Comparison of ENCODE assay signal across 23 cellular contexts in the genomic region with DNA sequence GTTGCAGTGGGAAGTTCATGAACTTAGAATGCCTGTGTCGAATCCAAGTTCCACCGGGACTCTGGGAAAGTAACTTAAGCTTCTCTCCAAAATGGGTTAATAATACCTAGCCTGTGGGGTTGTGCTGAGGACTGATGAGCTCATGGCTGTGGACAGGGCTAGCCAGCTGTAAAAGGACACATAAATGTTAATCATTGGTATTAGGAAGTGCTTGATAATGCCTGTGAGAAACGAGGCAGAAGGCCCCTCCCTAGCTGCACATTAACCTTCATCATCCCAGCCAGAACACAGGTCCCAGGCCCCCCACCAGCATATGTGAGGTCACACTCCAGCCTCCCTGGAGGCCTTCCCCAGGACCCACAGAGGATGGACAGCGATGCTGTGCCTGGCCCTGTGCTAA. TPM values are rescaled to one million over a fixed set of nuclear protein-coding genes. Genes with fewer than 3 reads are reported as not detected.
"Had no signal": no experiment of that assay in that cellular context is flagged by ENCODE, and none has a peak within 500 bp of the region (broad histone marks: within the 10 kb centered on the region; RNA-seq: fewer than 3 reads in every experiment).

No MANE protein-coding gene starts in this region.

- H3K27me3 Mint-ChIP-seq: activated CD4-positive, alpha-beta T cell treated with anti-CD3 and anti-CD28 coated beads, Interleukin-2, amount 10 ng/mL, durations not matched to agents 24 days and 14 days; activated CD8-positive, alpha-beta T cell treated with anti-CD3 and anti-CD28 coated beads for 36 hours; activated naive CD8-positive, alpha-beta T cell treated with anti-CD3 and anti-CD28 coated beads, Interleukin-2, amount 10 ng/mL, durations not matched to agents 7 days and 5 days had no signal

- H3K36me3 ChIP-seq: pancreas, spleen, thoracic aorta, upper lobe of left lung had no signal

- H3K36me3 Mint-ChIP-seq: activated naive CD8-positive, alpha-beta T cell treated with anti-CD3 and anti-CD28 coated beads, Interleukin-2, amount 10 ng/mL, durations not matched to agents 7 days and 5 days; stimulated activated memory B cell treated with anti-CD40 and anti-IgM and Interleukin-4, amounts not matched to agents 10 μg/mL and 1 μg/mL and 100 μg/mL, for 72 hours; T-cell had no signal

- H3K27me3 ChIP-seq: body of pancreas, pancreas, upper lobe of left lung had no signal

- H3K9me3 ChIP-seq: body of pancreas, pancreas, SK-N-SH, spleen, thoracic aorta, upper lobe of left lung had no signal

- H3K4me1 Mint-ChIP-seq: activated CD4-positive, alpha-beta T cell treated with anti-CD3 and anti-CD28 coated beads, Interleukin-2, amount 10 ng/mL, durations not matched to agents 24 days and 14 days; activated naive CD8-positive, alpha-beta T cell treated with anti-CD3 and anti-CD28 coated beads, Interleukin-2, amount 10 ng/mL, durations not matched to agents 7 days and 5 days; activated T-helper 17 cell treated with anti-CD3 and anti-CD28 coated beads, Interleukin-2, amount 50 U/mL, for 72 hours; naive thymus-derived CD4-positive, alpha-beta T cell; stimulated activated memory B cell treated with anti-CD40 and anti-IgM and Interleukin-4, amounts not matched to agents 10 μg/mL and 1 μg/mL and 100 μg/mL, for 72 hours; T-cell had no signal

- H3K27ac ChIP-seq: body of pancreas, pancreas, spleen, thoracic aorta, upper lobe of left lung had no signal

- H3K4me3 Mint-ChIP-seq: activated CD4-positive, alpha-beta T cell treated with anti-CD3 and anti-CD28 coated beads, Interleukin-2, amount 10 ng/mL, durations not matched to agents 24 days and 14 days; activated CD8-positive, alpha-beta T cell treated with anti-CD3 and anti-CD28 coated beads for 36 hours; activated naive CD8-positive, alpha-beta T cell treated with anti-CD3 and anti-CD28 coated beads, Interleukin-2, amount 10 ng/mL, durations not matched to agents 7 days and 5 days; activated T-helper 17 cell treated with anti-CD3 and anti-CD28 coated beads, Interleukin-2, amount 50 U/mL, for 72 hours; endodermal cell; naive thymus-derived CD4-positive, alpha-beta T cell; stimulated activated memory B cell treated with anti-CD40 and anti-IgM and Interleukin-4, amounts not matched to agents 10 μg/mL and 1 μg/mL and 100 μg/mL, for 72 hours; T-cell had no signal

- H3K27ac Mint-ChIP-seq: activated CD4-positive, alpha-beta T cell treated with anti-CD3 and anti-CD28 coated beads, Interleukin-2, amount 10 ng/mL, durations not matched to agents 24 days and 14 days; activated CD8-positive, alpha-beta T cell treated with anti-CD3 and anti-CD28 coated beads for 36 hours; activated naive CD8-positive, alpha-beta T cell treated with anti-CD3 and anti-CD28 coated beads, Interleukin-2, amount 10 ng/mL, durations not matched to agents 7 days and 5 days; activated T-helper 17 cell treated with anti-CD3 and anti-CD28 coated beads, Interleukin-2, amount 50 U/mL, for 72 hours; endodermal cell; naive thymus-derived CD4-positive, alpha-beta T cell; stimulated activated memory B cell treated with anti-CD40 and anti-IgM and Interleukin-4, amounts not matched to agents 10 μg/mL and 1 μg/mL and 100 μg/mL, for 72 hours; T-cell had no signal

- DNase-seq: activated CD4-positive, alpha-beta T cell treated with anti-CD3 and anti-CD28 coated beads, Interleukin-2, amount 10 ng/mL, durations not matched to agents 24 days and 14 days; activated CD8-positive, alpha-beta T cell treated with anti-CD3 and anti-CD28 coated beads for 36 hours; activated naive CD4-positive, alpha-beta T cell treated with Interleukin-2 at 50 U/mL for 16 hours; activated naive CD8-positive, alpha-beta T cell treated with anti-CD3 and anti-CD28 coated beads, Interleukin-2, amount 10 ng/mL, durations not matched to agents 7 days and 5 days; activated T-cell treated with anti-CD3 and anti-CD28 coated beads, Interleukin-2, amount 50 U/mL, for 1 hour; amygdala; body of pancreas; caudate nucleus; mesenchymal stem cell; naive thymus-derived CD4-positive, alpha-beta T cell; pancreas; SK-N-SH; spleen; stimulated activated CD4-positive, alpha-beta T cell treated with anti-CD3 and anti-CD28 coated beads, Interleukin-4, amount 100 ng/mL, for 4 hours; T-cell; upper lobe of left lung had no signal

- H3K4me1 ChIP-seq: body of pancreas, pancreas, spleen, upper lobe of left lung had no signal

- H3K9me3 Mint-ChIP-seq: activated CD4-positive, alpha-beta T cell treated with anti-CD3 and anti-CD28 coated beads, Interleukin-2, amount 10 ng/mL, durations not matched to agents 24 days and 14 days; activated CD8-positive, alpha-beta T cell treated with anti-CD3 and anti-CD28 coated beads for 36 hours; activated naive CD8-positive, alpha-beta T cell treated with anti-CD3 and anti-CD28 coated beads, Interleukin-2, amount 10 ng/mL, durations not matched to agents 7 days and 5 days; activated T-helper 17 cell treated with anti-CD3 and anti-CD28 coated beads, Interleukin-2, amount 50 U/mL, for 72 hours; naive thymus-derived CD4-positive, alpha-beta T cell; T-cell had no signal

- ATAC-seq: activated CD8-positive, alpha-beta T cell treated with anti-CD3 and anti-CD28 coated beads for 36 hours; activated T-helper 17 cell treated with anti-CD3 and anti-CD28 coated beads, Interleukin-2, amount 50 U/mL, for 72 hours; body of pancreas; naive thymus-derived CD4-positive, alpha-beta T cell; stimulated activated memory B cell treated with anti-CD40 and anti-IgM and Interleukin-4, amounts not matched to agents 10 μg/mL and 1 μg/mL and 100 μg/mL, for 72 hours; T-cell had no signal

- H3K4me3 ChIP-seq: body of pancreas, pancreas, spleen, thoracic aorta, upper lobe of left lung had no signal

- FAIRE-seq: islet of Langerhans, pancreas had no signal

RNA-seq across cellular contexts. Expression of gene GJB4, which starts 0.8 kb away (rescaled TPM):
- total RNA-seq: activated CD4-positive, alpha-beta T cell treated with anti-CD3 and anti-CD28 coated beads, Interleukin-2, amount 10 ng/mL, durations not matched to agents 24 days and 14 days; activated CD8-positive, alpha-beta T cell treated with anti-CD3 and anti-CD28 coated beads for 36 hours; activated naive CD8-positive, alpha-beta T cell treated with anti-CD3 and anti-CD28 coated beads, Interleukin-2, amount 10 ng/mL, durations not matched to agents 7 days and 5 days; activated T-helper 17 cell treated with anti-CD3 and anti-CD28 coated beads, Interleukin-2, amount 50 U/mL, for 72 hours; body of pancreas; dermis microvascular lymphatic vessel endothelial cell; liver; naive thymus-derived CD4-positive, alpha-beta T cell; spleen; T-cell; thoracic aorta; upper lobe of left lung had no signal

RNA-seq across cellular contexts. Expression of gene GJB5, which starts 3.9 kb away (rescaled TPM):
- total RNA-seq: activated CD4-positive, alpha-beta T cell treated with anti-CD3 and anti-CD28 coated beads, Interleukin-2, amount 10 ng/mL, durations not matched to agents 24 days and 14 days; activated CD8-positive, alpha-beta T cell treated with anti-CD3 and anti-CD28 coated beads for 36 hours; activated naive CD8-positive, alpha-beta T cell treated with anti-CD3 and anti-CD28 coated beads, Interleukin-2, amount 10 ng/mL, durations not matched to agents 7 days and 5 days; activated T-helper 17 cell treated with anti-CD3 and anti-CD28 coated beads, Interleukin-2, amount 50 U/mL, for 72 hours; body of pancreas; dermis microvascular lymphatic vessel endothelial cell; liver; naive thymus-derived CD4-positive, alpha-beta T cell; pancreas; spleen; T-cell; thoracic aorta had no signal

RNA-seq across cellular contexts. Expression of gene GJB3, which starts 22.3 kb away (rescaled TPM):
- total RNA-seq: activated CD4-positive, alpha-beta T cell treated with anti-CD3 and anti-CD28 coated beads, Interleukin-2, amount 10 ng/mL, durations not matched to agents 24 days and 14 days; activated CD8-positive, alpha-beta T cell treated with anti-CD3 and anti-CD28 coated beads for 36 hours; activated naive CD8-positive, alpha-beta T cell treated with anti-CD3 and anti-CD28 coated beads, Interleukin-2, amount 10 ng/mL, durations not matched to agents 7 days and 5 days; activated T-helper 17 cell treated with anti-CD3 and anti-CD28 coated beads, Interleukin-2, amount 50 U/mL, for 72 hours; naive thymus-derived CD4-positive, alpha-beta T cell; spleen; T-cell had no signal

RNA-seq across cellular contexts. Expression of gene GJA4, which starts 34.0 kb away (rescaled TPM):
- total RNA-seq: activated CD4-positive, alpha-beta T cell treated with anti-CD3 and anti-CD28 coated beads, Interleukin-2, amount 10 ng/mL, durations not matched to agents 24 days and 14 days; activated CD8-positive, alpha-beta T cell treated with anti-CD3 and anti-CD28 coated beads for 36 hours; activated naive CD8-positive, alpha-beta T cell treated with anti-CD3 and anti-CD28 coated beads, Interleukin-2, amount 10 ng/mL, durations not matched to agents 7 days and 5 days; activated T-helper 17 cell treated with anti-CD3 and anti-CD28 coated beads, Interleukin-2, amount 50 U/mL, for 72 hours; naive thymus-derived CD4-positive, alpha-beta T cell; T-cell had no signal
